1 cellular context compared by ENCODE assay signal in the genomic region with DNA sequence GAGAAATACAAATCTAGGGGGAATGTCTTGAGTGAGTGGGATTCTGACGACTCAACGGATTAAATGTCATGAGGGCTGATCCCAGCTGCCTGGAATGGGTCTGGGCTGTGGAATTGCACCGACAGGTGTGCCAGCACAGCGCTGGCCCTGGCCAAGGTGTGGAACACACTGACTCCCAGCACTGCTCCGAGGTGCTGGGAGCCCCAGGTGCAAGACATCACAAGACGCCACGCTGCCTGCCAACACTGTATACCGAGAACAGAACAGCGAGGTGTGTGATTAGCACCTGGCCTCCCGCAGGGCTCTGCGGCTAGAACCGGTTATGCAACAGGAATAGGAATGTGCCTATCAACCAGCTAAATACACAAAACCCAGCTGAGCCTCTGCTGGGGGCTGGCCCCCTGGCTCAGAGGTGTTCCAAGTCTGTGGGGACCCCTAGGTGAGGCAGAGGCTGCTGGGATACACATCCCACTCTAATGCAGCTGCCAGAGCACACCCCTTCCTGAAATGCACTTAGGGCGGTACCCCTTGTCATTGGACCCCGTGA.
TF ChIP-seq lines count a peak whose summit lies in the region.

No MANE protein-coding gene starts in this region.

TF ChIP-seq in HepG2, 621 proteins besides CTCF, POLR2A, EP300 and RAD21 (continued from another document and continues in another):
- TF ChIP-seq, protein P1, sequence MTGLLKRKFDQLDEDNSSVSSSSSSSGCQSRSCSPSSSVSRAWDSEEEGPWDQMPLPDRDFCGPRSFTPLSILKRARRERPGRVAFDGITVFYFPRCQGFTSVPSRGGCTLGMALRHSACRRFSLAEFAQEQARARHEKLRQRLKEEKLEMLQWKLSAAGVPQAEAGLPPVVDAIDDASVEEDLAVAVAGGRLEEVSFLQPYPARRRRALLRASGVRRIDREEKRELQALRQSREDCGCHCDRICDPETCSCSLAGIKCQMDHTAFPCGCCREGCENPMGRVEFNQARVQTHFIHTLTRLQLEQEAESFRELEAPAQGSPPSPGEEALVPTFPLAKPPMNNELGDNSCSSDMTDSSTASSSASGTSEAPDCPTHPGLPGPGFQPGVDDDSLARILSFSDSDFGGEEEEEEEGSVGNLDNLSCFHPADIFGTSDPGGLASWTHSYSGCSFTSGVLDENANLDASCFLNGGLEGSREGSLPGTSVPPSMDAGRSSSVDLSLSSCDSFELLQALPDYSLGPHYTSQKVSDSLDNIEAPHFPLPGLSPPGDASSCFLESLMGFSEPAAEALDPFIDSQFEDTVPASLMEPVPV (CRISPR knock-in tag; IDR thresholded peaks at IDR 0.05) = no peak
- TF ChIP-seq, protein P2, sequence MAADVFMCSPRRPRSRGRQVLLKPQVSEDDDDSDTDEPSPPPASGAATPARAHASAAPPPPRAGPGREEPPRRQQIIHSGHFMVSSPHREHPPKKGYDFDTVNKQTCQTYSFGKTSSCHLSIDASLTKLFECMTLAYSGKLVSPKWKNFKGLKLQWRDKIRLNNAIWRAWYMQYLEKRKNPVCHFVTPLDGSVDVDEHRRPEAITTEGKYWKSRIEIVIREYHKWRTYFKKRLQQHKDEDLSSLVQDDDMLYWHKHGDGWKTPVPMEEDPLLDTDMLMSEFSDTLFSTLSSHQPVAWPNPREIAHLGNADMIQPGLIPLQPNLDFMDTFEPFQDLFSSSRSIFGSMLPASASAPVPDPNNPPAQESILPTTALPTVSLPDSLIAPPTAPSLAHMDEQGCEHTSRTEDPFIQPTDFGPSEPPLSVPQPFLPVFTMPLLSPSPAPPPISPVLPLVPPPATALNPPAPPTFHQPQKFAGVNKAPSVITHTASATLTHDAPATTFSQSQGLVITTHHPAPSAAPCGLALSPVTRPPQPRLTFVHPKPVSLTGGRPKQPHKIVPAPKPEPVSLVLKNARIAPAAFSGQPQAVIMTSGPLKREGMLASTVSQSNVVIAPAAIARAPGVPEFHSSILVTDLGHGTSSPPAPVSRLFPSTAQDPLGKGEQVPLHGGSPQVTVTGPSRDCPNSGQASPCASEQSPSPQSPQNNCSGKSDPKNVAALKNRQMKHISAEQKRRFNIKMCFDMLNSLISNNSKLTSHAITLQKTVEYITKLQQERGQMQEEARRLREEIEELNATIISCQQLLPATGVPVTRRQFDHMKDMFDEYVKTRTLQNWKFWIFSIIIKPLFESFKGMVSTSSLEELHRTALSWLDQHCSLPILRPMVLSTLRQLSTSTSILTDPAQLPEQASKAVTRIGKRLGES (CRISPR knock-in tag; IDR thresholded peaks at IDR 0.05; ENCODE audit: borderline replicate concordance) = peak; percentile 60; the same call in 1 of the 2 replicates
- no peak for TF ChIP-seq ZNF761 (CRISPR knock-in tag; conservative IDR thresholded peaks at IDR 0.05)
- peak; percentile 25; the same call in 1 of the 2 replicates for TF ChIP-seq ZFP36L1 (CRISPR knock-in tag; IDR thresholded peaks at IDR 0.05)
- TF ChIP-seq RFXANK (CRISPR knock-in tag; IDR thresholded peaks at IDR 0.05) = no peak
- no peak for TF ChIP-seq ZNF251 (CRISPR knock-in tag; IDR thresholded peaks at IDR 0.05)
- TF ChIP-seq, protein P3, sequence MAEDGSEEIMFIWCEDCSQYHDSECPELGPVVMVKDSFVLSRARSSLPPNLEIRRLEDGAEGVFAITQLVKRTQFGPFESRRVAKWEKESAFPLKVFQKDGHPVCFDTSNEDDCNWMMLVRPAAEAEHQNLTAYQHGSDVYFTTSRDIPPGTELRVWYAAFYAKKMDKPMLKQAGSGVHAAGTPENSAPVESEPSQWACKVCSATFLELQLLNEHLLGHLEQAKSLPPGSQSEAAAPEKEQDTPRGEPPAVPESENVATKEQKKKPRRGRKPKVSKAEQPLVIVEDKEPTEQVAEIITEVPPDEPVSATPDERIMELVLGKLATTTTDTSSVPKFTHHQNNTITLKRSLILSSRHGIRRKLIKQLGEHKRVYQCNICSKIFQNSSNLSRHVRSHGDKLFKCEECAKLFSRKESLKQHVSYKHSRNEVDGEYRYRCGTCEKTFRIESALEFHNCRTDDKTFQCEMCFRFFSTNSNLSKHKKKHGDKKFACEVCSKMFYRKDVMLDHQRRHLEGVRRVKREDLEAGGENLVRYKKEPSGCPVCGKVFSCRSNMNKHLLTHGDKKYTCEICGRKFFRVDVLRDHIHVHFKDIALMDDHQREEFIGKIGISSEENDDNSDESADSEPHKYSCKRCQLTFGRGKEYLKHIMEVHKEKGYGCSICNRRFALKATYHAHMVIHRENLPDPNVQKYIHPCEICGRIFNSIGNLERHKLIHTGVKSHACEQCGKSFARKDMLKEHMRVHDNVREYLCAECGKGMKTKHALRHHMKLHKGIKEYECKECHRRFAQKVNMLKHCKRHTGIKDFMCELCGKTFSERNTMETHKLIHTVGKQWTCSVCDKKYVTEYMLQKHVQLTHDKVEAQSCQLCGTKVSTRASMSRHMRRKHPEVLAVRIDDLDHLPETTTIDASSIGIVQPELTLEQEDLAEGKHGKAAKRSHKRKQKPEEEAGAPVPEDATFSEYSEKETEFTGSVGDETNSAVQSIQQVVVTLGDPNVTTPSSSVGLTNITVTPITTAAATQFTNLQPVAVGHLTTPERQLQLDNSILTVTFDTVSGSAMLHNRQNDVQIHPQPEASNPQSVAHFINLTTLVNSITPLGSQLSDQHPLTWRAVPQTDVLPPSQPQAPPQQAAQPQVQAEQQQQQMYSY (CRISPR knock-in tag; IDR thresholded peaks at IDR 0.05) = 0 out of 2 replicates have a peak, but pooled peaks have one; percentile 39
- TF ChIP-seq ZNF850 (CRISPR knock-in tag; conservative IDR thresholded peaks at IDR 0.05) = no peak
- TF ChIP-seq, protein P4, sequence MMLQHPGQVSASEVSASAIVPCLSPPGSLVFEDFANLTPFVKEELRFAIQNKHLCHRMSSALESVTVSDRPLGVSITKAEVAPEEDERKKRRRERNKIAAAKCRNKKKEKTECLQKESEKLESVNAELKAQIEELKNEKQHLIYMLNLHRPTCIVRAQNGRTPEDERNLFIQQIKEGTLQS (CRISPR knock-in tag; IDR thresholded peaks at IDR 0.05) = peak; percentile 47; the same call in 1 of the 2 replicates
- TF ChIP-seq HOXA3 (CRISPR knock-in tag; IDR thresholded peaks at IDR 0.05) = peak; percentile 63
- no peak for TF ChIP-seq ZNF616 (CRISPR knock-in tag; IDR thresholded peaks at IDR 0.05; ENCODE audit: low read depth)
- no peak for TF ChIP-seq ZNF598 (CRISPR knock-in tag; IDR thresholded peaks at IDR 0.05; ENCODE audit: borderline replicate concordance)
- no peak for TF ChIP-seq ZNF207 (IDR thresholded peaks at IDR 0.05; ENCODE audit: borderline replicate concordance)
- no peak for TF ChIP-seq ZNF354B (CRISPR knock-in tag; IDR thresholded peaks at IDR 0.05)
- TF ChIP-seq ZNF75D (CRISPR knock-in tag; IDR thresholded peaks at IDR 0.05; ENCODE audit: borderline replicate concordance) = no peak
- 0 out of 2 replicates have a peak, but pooled peaks have one; percentile 42 for TF ChIP-seq HOXA5 (CRISPR knock-in tag; IDR thresholded peaks at IDR 0.05)
- no peak for TF ChIP-seq CAMTA2 (CRISPR knock-in tag; IDR thresholded peaks at IDR 0.05; ENCODE audit: borderline replicate concordance)
- TF ChIP-seq, protein P5, sequence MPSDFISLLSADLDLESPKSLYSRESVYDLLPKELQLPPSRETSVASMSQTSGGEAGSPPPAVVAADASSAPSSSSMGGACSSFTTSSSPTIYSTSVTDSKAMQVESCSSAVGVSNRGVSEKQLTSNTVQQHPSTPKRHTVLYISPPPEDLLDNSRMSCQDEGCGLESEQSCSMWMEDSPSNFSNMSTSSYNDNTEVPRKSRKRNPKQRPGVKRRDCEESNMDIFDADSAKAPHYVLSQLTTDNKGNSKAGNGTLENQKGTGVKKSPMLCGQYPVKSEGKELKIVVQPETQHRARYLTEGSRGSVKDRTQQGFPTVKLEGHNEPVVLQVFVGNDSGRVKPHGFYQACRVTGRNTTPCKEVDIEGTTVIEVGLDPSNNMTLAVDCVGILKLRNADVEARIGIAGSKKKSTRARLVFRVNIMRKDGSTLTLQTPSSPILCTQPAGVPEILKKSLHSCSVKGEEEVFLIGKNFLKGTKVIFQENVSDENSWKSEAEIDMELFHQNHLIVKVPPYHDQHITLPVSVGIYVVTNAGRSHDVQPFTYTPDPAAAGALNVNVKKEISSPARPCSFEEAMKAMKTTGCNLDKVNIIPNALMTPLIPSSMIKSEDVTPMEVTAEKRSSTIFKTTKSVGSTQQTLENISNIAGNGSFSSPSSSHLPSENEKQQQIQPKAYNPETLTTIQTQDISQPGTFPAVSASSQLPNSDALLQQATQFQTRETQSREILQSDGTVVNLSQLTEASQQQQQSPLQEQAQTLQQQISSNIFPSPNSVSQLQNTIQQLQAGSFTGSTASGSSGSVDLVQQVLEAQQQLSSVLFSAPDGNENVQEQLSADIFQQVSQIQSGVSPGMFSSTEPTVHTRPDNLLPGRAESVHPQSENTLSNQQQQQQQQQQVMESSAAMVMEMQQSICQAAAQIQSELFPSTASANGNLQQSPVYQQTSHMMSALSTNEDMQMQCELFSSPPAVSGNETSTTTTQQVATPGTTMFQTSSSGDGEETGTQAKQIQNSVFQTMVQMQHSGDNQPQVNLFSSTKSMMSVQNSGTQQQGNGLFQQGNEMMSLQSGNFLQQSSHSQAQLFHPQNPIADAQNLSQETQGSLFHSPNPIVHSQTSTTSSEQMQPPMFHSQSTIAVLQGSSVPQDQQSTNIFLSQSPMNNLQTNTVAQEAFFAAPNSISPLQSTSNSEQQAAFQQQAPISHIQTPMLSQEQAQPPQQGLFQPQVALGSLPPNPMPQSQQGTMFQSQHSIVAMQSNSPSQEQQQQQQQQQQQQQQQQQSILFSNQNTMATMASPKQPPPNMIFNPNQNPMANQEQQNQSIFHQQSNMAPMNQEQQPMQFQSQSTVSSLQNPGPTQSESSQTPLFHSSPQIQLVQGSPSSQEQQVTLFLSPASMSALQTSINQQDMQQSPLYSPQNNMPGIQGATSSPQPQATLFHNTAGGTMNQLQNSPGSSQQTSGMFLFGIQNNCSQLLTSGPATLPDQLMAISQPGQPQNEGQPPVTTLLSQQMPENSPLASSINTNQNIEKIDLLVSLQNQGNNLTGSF (CRISPR knock-in tag; IDR thresholded peaks at IDR 0.05) = no peak
- no peak for TF ChIP-seq EEA1 (CRISPR knock-in tag; IDR thresholded peaks at IDR 0.05; ENCODE audit: borderline replicate concordance)
- peak; percentile 53; the same call in 1 of the 2 replicates for TF ChIP-seq MYC (CRISPR knock-in tag; IDR thresholded peaks at IDR 0.05; ENCODE audit: borderline replicate concordance)
- no peak for TF ChIP-seq NONO (IDR thresholded peaks at IDR 0.05)
- peak; percentile 64 for TF ChIP-seq NONO (CRISPR knock-in tag; conservative IDR thresholded peaks at IDR 0.05)
- TF ChIP-seq, protein P6, sequence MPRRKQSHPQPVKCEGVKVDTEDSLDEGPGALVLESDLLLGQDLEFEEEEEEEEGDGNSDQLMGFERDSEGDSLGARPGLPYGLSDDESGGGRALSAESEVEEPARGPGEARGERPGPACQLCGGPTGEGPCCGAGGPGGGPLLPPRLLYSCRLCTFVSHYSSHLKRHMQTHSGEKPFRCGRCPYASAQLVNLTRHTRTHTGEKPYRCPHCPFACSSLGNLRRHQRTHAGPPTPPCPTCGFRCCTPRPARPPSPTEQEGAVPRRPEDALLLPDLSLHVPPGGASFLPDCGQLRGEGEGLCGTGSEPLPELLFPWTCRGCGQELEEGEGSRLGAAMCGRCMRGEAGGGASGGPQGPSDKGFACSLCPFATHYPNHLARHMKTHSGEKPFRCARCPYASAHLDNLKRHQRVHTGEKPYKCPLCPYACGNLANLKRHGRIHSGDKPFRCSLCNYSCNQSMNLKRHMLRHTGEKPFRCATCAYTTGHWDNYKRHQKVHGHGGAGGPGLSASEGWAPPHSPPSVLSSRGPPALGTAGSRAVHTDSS (CRISPR knock-in tag; conservative IDR thresholded peaks at IDR 0.05) = no peak
- TF ChIP-seq ZNF335 (CRISPR knock-in tag; IDR thresholded peaks at IDR 0.05) = no peak
- no peak for TF ChIP-seq POLR2G (IDR thresholded peaks at IDR 0.05; ENCODE audit: low read depth, low read length)
- TF ChIP-seq HMG20A (CRISPR knock-in tag; IDR thresholded peaks at IDR 0.05; ENCODE audit: borderline replicate concordance) = peak; percentile 46; the same call in 1 of the 2 replicates
- peak; percentile 62 for TF ChIP-seq PHF21A (CRISPR knock-in tag; IDR thresholded peaks at IDR 0.05)
- no peak for TF ChIP-seq IKZF1 (IDR thresholded peaks at IDR 0.05)
- TF ChIP-seq SATB2 (CRISPR knock-in tag; IDR thresholded peaks at IDR 0.05) = 0 out of 2 replicates have a peak, but pooled peaks have one; percentile 60
- TF ChIP-seq BRD4 (CRISPR knock-in tag; IDR thresholded peaks at IDR 0.05) = 0 out of 2 replicates have a peak, but pooled peaks have one; percentile 46
- TF ChIP-seq SOX6 (IDR thresholded peaks at IDR 0.05) = no peak
- peak; percentile 56 for TF ChIP-seq SOX6 (CRISPR knock-in tag; IDR thresholded peaks at IDR 0.05)
- TF ChIP-seq CBX5 (CRISPR knock-in tag; IDR thresholded peaks at IDR 0.05; ENCODE audit: borderline replicate concordance) = no peak
- TF ChIP-seq TRIM24 (CRISPR knock-in tag; IDR thresholded peaks at IDR 0.05) = no peak
- TF ChIP-seq, protein P7, sequence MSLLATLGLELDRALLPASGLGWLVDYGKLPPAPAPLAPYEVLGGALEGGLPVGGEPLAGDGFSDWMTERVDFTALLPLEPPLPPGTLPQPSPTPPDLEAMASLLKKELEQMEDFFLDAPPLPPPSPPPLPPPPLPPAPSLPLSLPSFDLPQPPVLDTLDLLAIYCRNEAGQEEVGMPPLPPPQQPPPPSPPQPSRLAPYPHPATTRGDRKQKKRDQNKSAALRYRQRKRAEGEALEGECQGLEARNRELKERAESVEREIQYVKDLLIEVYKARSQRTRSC (CRISPR knock-in tag; IDR thresholded peaks at IDR 0.05; ENCODE audit: low read depth) = no peak
- TF ChIP-seq ZBTB7A (CRISPR knock-in tag; IDR thresholded peaks at IDR 0.05) = peak; percentile 83; the same call in 1 of the 2 replicates
- TF ChIP-seq CEBPG (CRISPR knock-in tag; IDR thresholded peaks at IDR 0.05) = peak; percentile 92
- TF ChIP-seq, protein P8, sequence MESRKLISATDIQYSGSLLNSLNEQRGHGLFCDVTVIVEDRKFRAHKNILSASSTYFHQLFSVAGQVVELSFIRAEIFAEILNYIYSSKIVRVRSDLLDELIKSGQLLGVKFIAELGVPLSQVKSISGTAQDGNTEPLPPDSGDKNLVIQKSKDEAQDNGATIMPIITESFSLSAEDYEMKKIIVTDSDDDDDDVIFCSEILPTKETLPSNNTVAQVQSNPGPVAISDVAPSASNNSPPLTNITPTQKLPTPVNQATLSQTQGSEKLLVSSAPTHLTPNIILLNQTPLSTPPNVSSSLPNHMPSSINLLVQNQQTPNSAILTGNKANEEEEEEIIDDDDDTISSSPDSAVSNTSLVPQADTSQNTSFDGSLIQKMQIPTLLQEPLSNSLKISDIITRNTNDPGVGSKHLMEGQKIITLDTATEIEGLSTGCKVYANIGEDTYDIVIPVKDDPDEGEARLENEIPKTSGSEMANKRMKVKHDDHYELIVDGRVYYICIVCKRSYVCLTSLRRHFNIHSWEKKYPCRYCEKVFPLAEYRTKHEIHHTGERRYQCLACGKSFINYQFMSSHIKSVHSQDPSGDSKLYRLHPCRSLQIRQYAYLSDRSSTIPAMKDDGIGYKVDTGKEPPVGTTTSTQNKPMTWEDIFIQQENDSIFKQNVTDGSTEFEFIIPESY (CRISPR knock-in tag; IDR thresholded peaks at IDR 0.05) = peak; percentile 25; the same call in 1 of the 2 replicates
